26 cellular contexts compared by ENCODE assay signal in the genomic region with DNA sequence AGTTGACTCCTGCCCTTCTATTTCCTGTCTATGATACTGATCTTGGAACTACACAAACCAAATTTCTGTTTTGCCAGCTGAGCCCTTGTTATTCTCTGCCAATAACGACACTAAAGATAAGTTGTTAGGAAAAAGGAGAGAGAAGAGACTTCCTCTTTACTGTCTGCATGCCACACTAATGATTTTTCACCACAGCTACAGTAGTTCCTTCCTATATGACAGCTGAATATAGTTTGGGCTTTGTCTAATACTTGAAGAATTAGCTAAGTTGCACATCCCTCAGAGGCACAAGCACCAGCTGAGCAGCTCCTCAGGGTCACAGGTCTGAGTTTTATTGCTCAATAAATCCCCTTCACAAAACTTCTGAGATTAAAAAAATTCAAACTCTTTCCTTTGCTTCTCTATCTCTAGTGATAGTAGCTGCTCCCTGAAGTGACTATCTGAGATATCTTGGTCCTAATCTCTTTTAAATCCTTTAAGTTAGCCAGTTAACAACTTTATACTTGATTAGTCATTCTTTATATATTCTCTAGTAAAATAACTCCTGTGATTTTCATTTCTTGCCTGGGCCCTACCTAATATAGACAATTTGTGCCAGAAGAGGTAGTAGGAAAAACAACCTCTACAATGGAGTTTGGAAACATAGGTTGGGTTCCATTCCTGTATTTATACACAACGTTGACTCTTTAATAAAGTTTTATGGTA.
"Had no signal": no experiment of that assay in that cellular context is flagged by ENCODE, and none has a peak within 500 bp of the region (broad histone marks: within the 10 kb centered on the region; RNA-seq: fewer than 3 reads in every experiment).

No MANE protein-coding gene starts in this region.

- DNase-seq: activated B cell treated with CpG ODN at 0.5 μM for 24 hours; activated CD4-positive, alpha-beta T cell treated with anti-CD3 and anti-CD28 coated beads, Interleukin-2, amount 50 U/mL, for 1 hour; activated CD8-positive, alpha-beta T cell treated with anti-CD3 and anti-CD28 coated beads for 36 hours; activated naive CD4-positive, alpha-beta T cell; activated T-cell treated with anti-CD3 and anti-CD28 coated beads, Interleukin-2, amount 50 U/mL, for 48 hours; central memory CD4-positive, alpha-beta T cell; dermis blood vessel endothelial cell; effector CD4-positive, alpha-beta T cell; esophagus squamous epithelium; hippocampal formation; left cardiac atrium; left ventricle myocardium superior; naive B cell; ovary; retina; stimulated activated CD4-positive, alpha-beta T cell treated with anti-CD3 and anti-CD28 coated beads, Interleukin-12 subunit alpha, Interleukin-12 subunit beta, amount 100 ng/mL, for 4 hours; stimulated activated CD4-positive, alpha-beta T cell treated with anti-CD3 and anti-CD28 coated beads, Interleukin-4, amount 100 ng/mL, for 1 hour; trophoblast cell; uterus had no signal

- H3K4me1 ChIP-seq: breast epithelium, esophagus squamous epithelium, gastroesophageal sphincter, prostate gland, uterus had no signal

- H3K36me3 ChIP-seq: breast epithelium, esophagus squamous epithelium, gastroesophageal sphincter, ovary, prostate gland, thoracic aorta, uterus had no signal

- H3K4me3 ChIP-seq: breast epithelium, esophagus squamous epithelium, gastroesophageal sphincter, ovary, prostate gland, skin epidermis, thoracic aorta, uterus had no signal

- H3K9me3 ChIP-seq: esophagus squamous epithelium, gastroesophageal sphincter, ovary, prostate gland, thoracic aorta, uterus had no signal

- ATAC-seq: activated CD8-positive, alpha-beta T cell treated with anti-CD3 and anti-CD28 coated beads for 36 hours; activated naive CD4-positive, alpha-beta T cell treated with anti-CD3 and anti-CD28 coated beads, Interleukin-2, amount 50 U/mL, for 72 hours; gastroesophageal sphincter; left cardiac atrium; left ventricle myocardium superior; sciatic nerve had no signal

- H3K27me3 ChIP-seq: breast epithelium, esophagus squamous epithelium, gastroesophageal sphincter, ovary, uterus had no signal

- H3K27ac ChIP-seq: breast epithelium, esophagus squamous epithelium, gastroesophageal sphincter, ovary, prostate gland, skin epidermis, thoracic aorta, uterus had no signal
